1 cellular context compared by ENCODE assay signal in genomic region chr3:138862924-138863775, GRCh38.
TF ChIP-seq lines count a peak whose summit lies in the region.

No MANE protein-coding gene starts in this region.

TF ChIP-seq in GM12878, 131 proteins besides CTCF, POLR2A, EP300 and RAD21:
- TF ChIP-seq HSF1 (IDR thresholded peaks at IDR 0.05; ENCODE audit: low read depth, low read length), result no peak
- TF ChIP-seq FOXK2 (IDR thresholded peaks at IDR 0.05), result no peak
- no peak for TF ChIP-seq BCLAF1 (IDR thresholded peaks at IDR 0.05)
- TF ChIP-seq TBL1XR1 (IDR thresholded peaks at IDR 0.05; ENCODE audit: low read depth, low read length), result no peak
- no peak for TF ChIP-seq MEF2B (IDR thresholded peaks at IDR 0.05; ENCODE audit: partially characterized antibody, poor library complexity, severe bottlenecking)
- TF ChIP-seq ZNF207 (IDR thresholded peaks at IDR 0.05; ENCODE audit: borderline replicate concordance), result no peak
- TF ChIP-seq SIN3A (IDR thresholded peaks at IDR 0.05; ENCODE audit: low read depth, low read length), result no peak
- TF ChIP-seq SMARCA5 (IDR thresholded peaks at IDR 0.05), result no peak
- 0 out of 2 replicates have a peak, but pooled peaks have one; percentile 36 for TF ChIP-seq IKZF1 (conservative IDR thresholded peaks at IDR 0.05)
- no peak for TF ChIP-seq ASH2L (IDR thresholded peaks at IDR 0.05; ENCODE audit: borderline replicate concordance, low read depth)
- no peak for TF ChIP-seq BCL11A (IDR thresholded peaks at IDR 0.05; ENCODE audit: low read depth, low read length)
- no peak for TF ChIP-seq E2F4 (IDR thresholded peaks at IDR 0.05; ENCODE audit: low read depth, low read length)
- no peak for TF ChIP-seq STAT1 (conservative IDR thresholded peaks at IDR 0.05)
- no peak for TF ChIP-seq CHD2 (IDR thresholded peaks at IDR 0.05; ENCODE audit: borderline replicate concordance, low read depth, low read length)
- no peak for TF ChIP-seq FOXM1 (IDR thresholded peaks at IDR 0.05; ENCODE audit: low read depth, low read length)
- TF ChIP-seq IRF3 (IDR thresholded peaks at IDR 0.05), result no peak
- TF ChIP-seq RELA (IDR thresholded peaks at IDR 0.05; ENCODE audit: borderline replicate concordance, partially characterized antibody), result no peak
- TF ChIP-seq ZBTB33 (IDR thresholded peaks at IDR 0.05), result no peak
- TF ChIP-seq ZNF687 (IDR thresholded peaks at IDR 0.05), result no peak
- TF ChIP-seq ZBTB40 (IDR thresholded peaks at IDR 0.05; ENCODE audit: borderline replicate concordance), result peak; percentile 61; the same call in 1 of the 2 replicates
- no peak for TF ChIP-seq CEBPB (IDR thresholded peaks at IDR 0.05; ENCODE audit: borderline replicate concordance in 1 of 2, low read depth in 2 of 2, low read length in 2 of 2)
- TF ChIP-seq BMI1 (IDR thresholded peaks at IDR 0.05; ENCODE audit: borderline replicate concordance), result no peak
- TF ChIP-seq E2F8 (IDR thresholded peaks at IDR 0.05; ENCODE audit: low read depth, partially characterized antibody), result no peak
- TF ChIP-seq DPF2 (IDR thresholded peaks at IDR 0.05), result peak; percentile 29; the same call in 1 of the 2 replicates
- TF ChIP-seq ZBTB4 (CRISPR knock-in tag; IDR thresholded peaks at IDR 0.05), result no peak
